ENCODE assay signal across 1 cellular context in genomic region chr7:47573758-47574472, GRCh38.
TF ChIP-seq lines count a peak whose summit lies in the region.

No MANE protein-coding gene starts in this region.

TF ChIP-seq in HepG2, 621 proteins besides CTCF, POLR2A, EP300 and RAD21 (continued from another document and continues in another):
- TF ChIP-seq ZBTB43 (CRISPR knock-in tag; conservative IDR thresholded peaks at IDR 0.05) (no peak), NCOA1 (CRISPR knock-in tag; IDR thresholded peaks at IDR 0.05) (peak; percentile 42; the same call in 1 of the 2 replicates), ZGPAT (CRISPR knock-in tag; IDR thresholded peaks at IDR 0.05) (0 out of 2 replicates have a peak, but pooled peaks have one; percentile 45), ASH2L (IDR thresholded peaks at IDR 0.05; ENCODE audit: insufficient read length, low read depth, low read length) (peak; percentile 17), CAMTA2 (CRISPR knock-in tag; IDR thresholded peaks at IDR 0.05; ENCODE audit: borderline replicate concordance) (no peak), CBX1 (IDR thresholded peaks at IDR 0.05; ENCODE audit: low read depth) (no peak), CREM (IDR thresholded peaks at IDR 0.05) (peak; percentile 34; the same call in 1 of the 2 replicates), CREM (CRISPR knock-in tag; IDR thresholded peaks at IDR 0.05) (no peak), RERE (CRISPR knock-in tag; IDR thresholded peaks at IDR 0.05; ENCODE audit: low read depth) (0 out of 2 replicates have a peak, but pooled peaks have one; percentile 48), THRA (CRISPR knock-in tag; IDR thresholded peaks at IDR 0.05; ENCODE audit: borderline replicate concordance) (peak; percentile 54; the same call in 1 of the 2 replicates), E2F5 (CRISPR knock-in tag; conservative IDR thresholded peaks at IDR 0.05) (no peak), KAT7 (CRISPR knock-in tag; IDR thresholded peaks at IDR 0.05; ENCODE audit: borderline replicate concordance) (peak; percentile 19; the same call in 1 of the 2 replicates), MTERF4 (CRISPR knock-in tag; IDR thresholded peaks at IDR 0.05) (no peak), HMG20A (CRISPR knock-in tag; IDR thresholded peaks at IDR 0.05; ENCODE audit: borderline replicate concordance) (peak; percentile 59; the same call in 1 of the 2 replicates), RFX5 (IDR thresholded peaks at IDR 0.05; ENCODE audit: low read depth, low read length) (no peak), RCOR2 (CRISPR knock-in tag; IDR thresholded peaks at IDR 0.05) (peak; percentile 54; the same call in 1 of the 2 replicates), MAX (IDR thresholded peaks at IDR 0.05) (peak; percentile 41), HNRNPUL1 (IDR thresholded peaks at IDR 0.05; ENCODE audit: low read depth, low read length) (no peak), ZNF446 (CRISPR knock-in tag; IDR thresholded peaks at IDR 0.05) (no peak), KLF16 (CRISPR knock-in tag; IDR thresholded peaks at IDR 0.05) (peak in 1 of 2 experiments; percentile 32; a peak in 1 of 4 replicates), ZNF777 (CRISPR knock-in tag; IDR thresholded peaks at IDR 0.05) (no peak), NR2F6 (IDR thresholded peaks at IDR 0.05) (peak; percentile 32; the same call in 1 of the 2 replicates), NR2F6 (CRISPR knock-in tag; IDR thresholded peaks at IDR 0.05) (peak; percentile 59), ZSCAN29 (CRISPR knock-in tag; conservative IDR thresholded peaks at IDR 0.05) (0 out of 2 replicates have a peak, but pooled peaks have one; percentile 35), SP5 (CRISPR knock-in tag; IDR thresholded peaks at IDR 0.05; ENCODE audit: borderline replicate concordance, low read depth) (peak; percentile 30; the same call in 1 of the 2 replicates), AHDC1 (CRISPR knock-in tag; IDR thresholded peaks at IDR 0.05; ENCODE audit: borderline replicate concordance) (0 out of 2 replicates have a peak, but pooled peaks have one; percentile 34), SMAD3 (CRISPR knock-in tag; IDR thresholded peaks at IDR 0.05) (peak; percentile 47; the same call in 1 of the 2 replicates), PHF21A (CRISPR knock-in tag; IDR thresholded peaks at IDR 0.05) (peak; percentile 65; the same call in 1 of the 2 replicates), ARID4A (CRISPR knock-in tag; IDR thresholded peaks at IDR 0.05; ENCODE audit: borderline replicate concordance) (peak; percentile 51; the same call in 1 of the 2 replicates), ISL2 (CRISPR knock-in tag; IDR thresholded peaks at IDR 0.05) (peak; percentile 17; the same call in 1 of the 2 replicates), LCORL (IDR thresholded peaks at IDR 0.05) (no peak), LCORL (CRISPR knock-in tag; IDR thresholded peaks at IDR 0.05) (peak; percentile 77)
